In genomic region chr3:71099997-71100719, GRCh38 we compare ENCODE assay signal across 1 cellular context.
TF ChIP-seq lines count a peak whose summit lies in the region.

No MANE protein-coding gene starts in this region.

TF ChIP-seq in SK-N-SH, 30 proteins besides CTCF, POLR2A, EP300 and RAD21 (continued from another document):
- no peak for TF ChIP-seq USF1 (IDR thresholded peaks at IDR 0.05; ENCODE audit: borderline replicate concordance, low read depth)
- TF ChIP-seq MXI1 (IDR thresholded peaks at IDR 0.05; ENCODE audit: low read depth, low read length) = no peak
- TF ChIP-seq PBX3 (IDR thresholded peaks at IDR 0.05) = no peak
- no peak for TF ChIP-seq NRF1 (IDR thresholded peaks at IDR 0.05; ENCODE audit: low read depth, low read length)
- TF ChIP-seq ELF1 (IDR thresholded peaks at IDR 0.05) = no peak
- TF ChIP-seq MAX (IDR thresholded peaks at IDR 0.05; ENCODE audit: low read depth) = no peak
- no peak for TF ChIP-seq CHD2 (IDR thresholded peaks at IDR 0.05; ENCODE audit: low read length, partially characterized antibody)
